In genomic region chr1:107378602-107379265, GRCh38 we compare ENCODE assay signal across 18 cellular contexts.
"Had no signal": no experiment of that assay in that cellular context is flagged by ENCODE, and none has a peak within 500 bp of the region (broad histone marks: within the 10 kb centered on the region; RNA-seq: fewer than 3 reads in every experiment).

No MANE protein-coding gene starts in this region.

- ATAC-seq: gastroesophageal sphincter had no signal

- H3K27ac Mint-ChIP-seq: T-helper 2 cell treated with Interferon-gamma antibody and Interleukin-4, amounts not matched to agents 5 μg/mL and 100 μg/mL, for 36 hours had no signal

- H3K4me1 ChIP-seq: breast epithelium, gastroesophageal sphincter, parathyroid adenoma, tibial artery, uterus had no signal

- H3K27me3 ChIP-seq: breast epithelium, gastroesophageal sphincter, tibial artery, uterus had no signal

- H3K9me3 ChIP-seq: breast epithelium, gastroesophageal sphincter, tibial artery, uterus had no signal

- H3K27ac ChIP-seq: breast epithelium, epithelial cell of prostate, gastroesophageal sphincter, parathyroid adenoma, skin epidermis, tibial artery, uterus had no signal

- H3K36me3 ChIP-seq: breast epithelium, gastroesophageal sphincter, tibial artery, uterus had no signal

- H3K4me3 Mint-ChIP-seq: T-helper 2 cell treated with Interferon-gamma antibody and Interleukin-4, amounts not matched to agents 5 μg/mL and 100 μg/mL, for 36 hours had no signal

- H3K4me3 ChIP-seq: breast epithelium, gastroesophageal sphincter, skin epidermis, tibial artery, uterus had no signal

- DNase-seq: activated CD4-positive, alpha-beta T cell treated with anti-CD3 and anti-CD28 coated beads, Interleukin-2, amount 50 U/mL, for 1 hour; activated naive CD4-positive, alpha-beta T cell; activated T-cell treated with anti-CD3 and anti-CD28 coated beads for 4 hours; anterior cingulate cortex; kidney; midbrain; stimulated activated CD4-positive, alpha-beta T cell treated with anti-CD3 and anti-CD28 coated beads, Interleukin-15, amount 100 ng/mL, for 24 hours; stimulated activated CD4-positive, alpha-beta T cell treated with anti-CD3 and anti-CD28 coated beads, Interleukin-4, amount 100 ng/mL, for 1 hour; stimulated activated naive CD4-positive, alpha-beta T cell; SW 1271; tibial artery; uterus had no signal
